19 cellular contexts compared by ENCODE assay signal in the genomic region with DNA sequence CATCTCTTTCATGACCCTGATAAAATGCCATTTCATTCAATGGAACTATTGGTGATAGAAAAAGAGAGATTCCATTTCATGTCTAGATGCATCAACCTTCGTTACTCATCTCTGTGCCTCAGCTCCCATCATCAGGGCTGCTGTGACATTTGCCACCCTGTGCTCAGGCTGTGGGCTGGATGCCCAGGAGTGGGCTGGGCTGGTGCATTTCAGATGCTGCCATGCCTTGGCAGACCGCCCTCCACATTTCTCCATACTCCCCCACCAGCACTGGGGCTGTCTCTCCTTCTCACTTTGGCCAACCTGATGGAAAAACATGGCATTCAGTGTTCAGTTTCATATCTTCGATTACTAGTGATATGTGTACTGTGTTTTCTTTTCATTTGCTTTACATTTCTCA. TPM values are rescaled to one million over a fixed set of nuclear protein-coding genes. Genes with fewer than 3 reads are reported as not detected.
A peak's percentile ranks its signal among the peaks of the same experiment; 100 is the strongest.
DNase-seq lines count a peak whose midpoint lies in the region; ATAC-seq and TF ChIP-seq lines count a peak whose summit lies in the region.
"Had no signal": no experiment of that assay in that cellular context is flagged by ENCODE, and none has a peak within 500 bp of the region (broad histone marks: within the 10 kb centered on the region; RNA-seq: fewer than 3 reads in every experiment).

No MANE protein-coding gene starts in this region.

- H3K4me2 ChIP-seq in GM23248 (ENCODE audit: unreplicated experiment) = no peak overlapping the region

- no peaks in the 10 kb centered on the region for H3K9me3 ChIP-seq in GM23248 (ENCODE audit: low read depth)
- no peaks in the 10 kb centered on the region for H3K9me3 ChIP-seq in thyroid gland
- H3K9me3 ChIP-seq: lower lobe of right lung had no signal

- WGBS in GM23248 (ENCODE audit: low coverage in 1 of 2, low lambda C conversion rate in 2 of 2, missing lambda C conversion rate in 2 of 2), 2 experiments = 68 to 74% methylated on average over 3 of the region's 3 CpGs
- 91 to 97% methylated on average over 3 of the region's 3 CpGs for WGBS in thyroid gland, 2 donors

- intact Hi-C loops in thyroid gland (cut with DNase I) = no loop called here

- no peak overlapping the region for H3K9ac ChIP-seq in GM23248

- H3K4me3 ChIP-seq in GM23248 (no peak overlapping the region), thyroid gland (replicated peaks in 1 of 3) (no peak overlapping the region)
- H3K4me3 ChIP-seq: lower lobe of right lung had no signal

- peak; percentile 25 for DNase-seq in GM23248
- DNase-seq in epithelial cell of prostate (ENCODE audit: low read depth, low spot score) = no peak
- peak; percentile 42 for DNase-seq in inferior parietal cortex (ENCODE audit: extremely low spot score)
- peak; percentile 53 for DNase-seq in putamen (ENCODE audit: low spot score)
- no peak for DNase-seq in stimulated activated CD4-positive, alpha-beta T cell treated with anti-CD3 and anti-CD28 coated beads, Interleukin-1b, Interleukin-23, amount 100 ng/mL, for 48 hours
- no peak for DNase-seq in thyroid gland
- DNase-seq: activated CD4-positive, CD25-positive, alpha-beta regulatory T cell; activated CD8-positive, alpha-beta T cell treated with anti-CD3 and anti-CD28 coated beads, Interleukin-2, amount 10 ng/mL, durations not matched to agents 7 days and 5 days; COR-L47; foreskin keratinocyte; lower lobe of right lung; naive thymus-derived CD4-positive, alpha-beta T cell; NCI-H1417 treated with DMSO at 0.1 percent for 48 hours; NCI-H524; stimulated activated naive CD8-positive, alpha-beta T cell treated with anti-CD3 and anti-CD28 coated beads, Interleukin-15, amount 100 ng/mL, for 72 hours had no signal

- H4K20me1 ChIP-seq in GM23248 (ENCODE audit: insufficient read depth) = no peaks in the 10 kb centered on the region

- peaks cover 7% of the 10 kb centered on the region; the same call in 1 of the 2 replicates for H3F3A ChIP-seq in GM23248 (ENCODE audit: insufficient read depth)

- H3K27me3 ChIP-seq in GM23248 (replicated peaks; ENCODE audit: insufficient read depth) = no peaks in the 10 kb centered on the region
- H3K27me3 ChIP-seq in thyroid gland = no peaks in the 10 kb centered on the region
- H3K27me3 ChIP-seq: foreskin keratinocyte had no signal

- no peak overlapping the region for H3K27ac ChIP-seq in GM23248
- H3K27ac ChIP-seq in epithelial cell of prostate = peak overlapping the region; percentile 29
- H3K27ac ChIP-seq in thyroid gland = no peak overlapping the region
- H3K27ac ChIP-seq: foreskin keratinocyte, lower lobe of right lung had no signal

- H3K9me2 ChIP-seq in GM23248 (ENCODE audit: insufficient read depth) = no peaks in the 10 kb centered on the region

- H3K79me2 ChIP-seq in GM23248 (ENCODE audit: insufficient read depth) = no peaks in the 10 kb centered on the region

- no peak for TF ChIP-seq POLR2A in thyroid gland (IDR thresholded peaks at IDR 0.05)

- TF ChIP-seq CTCF in thyroid gland (IDR thresholded peaks at IDR 0.05) = no peak

- in situ Hi-C loops in GM23248 (cut with MboI) = no loop called here

- ATAC-seq in GM19395 (IDR thresholded peaks at IDR 0.05; ENCODE audit: unreplicated experiment) (no peak), HG02610 (IDR thresholded peaks at IDR 0.05; ENCODE audit: unreplicated experiment) (no peak)
- ATAC-seq: activated CD8-positive, alpha-beta T cell treated with anti-CD3 and anti-CD28 coated beads, Interleukin-2, amount 10 ng/mL, durations not matched to agents 7 days and 5 days; foreskin keratinocyte; lower lobe of right lung; naive thymus-derived CD4-positive, alpha-beta T cell; stimulated activated naive CD8-positive, alpha-beta T cell treated with anti-CD3 and anti-CD28 coated beads, Interleukin-15, amount 100 ng/mL, for 72 hours had no signal

- peaks cover 88% of the 10 kb centered on the region for H3K36me3 ChIP-seq in GM23248 (ENCODE audit: low read depth)
- H3K36me3 ChIP-seq in thyroid gland = peaks cover 56 to 72% of the 10 kb centered on the region in 2 donors

- H2AFZ ChIP-seq in GM23248 = no peak overlapping the region

- H3K4me1 ChIP-seq in GM23248 (ENCODE audit: insufficient read depth) = no peaks in the 10 kb centered on the region
- peaks cover 16% of the 10 kb centered on the region in 2 donors for H3K4me1 ChIP-seq in thyroid gland
- H3K4me1 ChIP-seq: foreskin keratinocyte, lower lobe of right lung had no signal

RNA-seq across cellular contexts. Expression of a gene that starts 59.1 kb away (rescaled TPM):
- total RNA-seq in GM23248 (2014; rRNA removed; shearing (Covaris generic)) = not detected in 2 replicates
- polyA plus RNA-seq in GM23248 (2016; fragmentation: Nextera tagmentation; extraction: Ambion mirVana) = not detected in 2 replicates
- 10 to 100 TPM in 3 of 4 donors, 1 to 10 TPM in 1; 5.7 to 53.3 (median 14.1) TPM for total RNA-seq in thyroid gland
- total RNA-seq: activated CD8-positive, alpha-beta T cell treated with anti-CD3 and anti-CD28 coated beads, Interleukin-2, amount 10 ng/mL, durations not matched to agents 7 days and 5 days; activated T-helper 1 cell treated with anti-CD3 and anti-CD28 coated beads, Interleukin-12 subunit alpha, Interleukin-12 subunit beta, Interleukin-2, Interleukin-4 antibody, amounts not matched to agents 30 ng/mL and 10 ng/mL and 1 ng/mL, durations not matched to agents 14 hours and 24 hours and 36 hours; foreskin keratinocyte; renal cortical epithelial cell had no signal
- polyA plus RNA-seq: foreskin keratinocyte; naive thymus-derived CD4-positive, alpha-beta T cell had no signal

Comparison
In these comparisons a context has a peak if more than half of its experiments do, and no peak if none do; other contexts are left out.
1. DNase-seq: peak in GM23248 (single experiment), inferior parietal cortex (single experiment) and putamen (single experiment); none in epithelial cell of prostate (single experiment), stimulated activated CD4-positive, alpha-beta T cell treated with anti-CD3 and anti-CD28 coated beads, Interleukin-1b, Interleukin-23, amount 100 ng/mL, for 48 hours (single experiment) and thyroid gland (0 of 2).